In genomic region chr9:33932078-33932807, GRCh38 we compare ENCODE assay signal across 14 cellular contexts.
"Had no signal": no experiment of that assay in that cellular context is flagged by ENCODE, and none has a peak within 500 bp of the region (broad histone marks: within the 10 kb centered on the region; RNA-seq: fewer than 3 reads in every experiment).

No MANE protein-coding gene starts in this region.

- ATAC-seq: activated CD4-positive, alpha-beta T cell treated with anti-CD3 and anti-CD28 coated beads for 36 hours; esophagus mucosa; sciatic nerve; stimulated activated naive CD8-positive, alpha-beta T cell treated with anti-CD3 and anti-CD28 coated beads, Interleukin-15, Interleukin-2, amounts not matched to agents 100 U/mL and 50 U/mL, for 24 hours; T-cell had no signal

- H3K27me3 Mint-ChIP-seq: activated CD4-positive, alpha-beta T cell treated with anti-CD3 and anti-CD28 coated beads for 36 hours; naive B cell; T-cell had no signal

- H3K4me3 Mint-ChIP-seq: activated CD4-positive, alpha-beta T cell treated with anti-CD3 and anti-CD28 coated beads for 36 hours; T-cell had no signal

- H3K9me3 Mint-ChIP-seq: immature natural killer cell, naive B cell, T-cell had no signal

- H3K4me3 ChIP-seq: lung, SK-N-MC had no signal

- DNase-seq: activated CD4-positive, alpha-beta T cell treated with anti-CD3 and anti-CD28 coated beads for 36 hours; activated CD8-positive, alpha-beta memory T cell treated with anti-CD3 and anti-CD28 coated beads for 24 hours; activated gamma-delta T cell; cerebellar nuclear complex; immature natural killer cell; naive B cell; stimulated activated naive CD8-positive, alpha-beta T cell treated with anti-CD3 and anti-CD28 coated beads, Interleukin-15, Interleukin-2, amounts not matched to agents 100 U/mL and 50 U/mL, for 24 hours; T-cell had no signal

- H3K27ac ChIP-seq: SK-N-MC, VCaP had no signal

- FAIRE-seq: urothelium cell line had no signal

- H3K27ac Mint-ChIP-seq: activated CD4-positive, alpha-beta T cell treated with anti-CD3 and anti-CD28 coated beads for 36 hours; T-cell had no signal

- H3K4me1 Mint-ChIP-seq: activated CD4-positive, alpha-beta T cell treated with anti-CD3 and anti-CD28 coated beads for 36 hours; immature natural killer cell; naive B cell; T-cell had no signal
